In the genomic region with DNA sequence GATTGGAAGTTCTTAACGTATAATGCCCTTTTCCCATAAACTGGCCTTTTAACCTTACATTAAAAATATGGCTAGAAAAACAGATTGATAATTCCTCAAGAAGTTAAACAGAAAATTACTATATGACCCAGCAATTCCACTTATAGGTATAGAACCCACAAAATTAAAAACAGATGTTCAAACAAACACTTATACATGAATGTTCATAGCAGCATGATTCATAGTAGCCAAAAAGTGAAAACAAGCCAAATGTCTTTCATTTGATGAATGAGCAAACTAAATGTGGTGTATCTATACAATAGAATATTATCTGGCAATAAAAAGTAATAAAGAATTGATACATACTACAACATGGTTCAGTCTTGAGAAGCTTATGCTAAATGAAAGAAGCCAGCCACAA, we compare ENCODE assay signal across 13 cellular contexts.
"Had no signal": no experiment of that assay in that cellular context is flagged by ENCODE, and none has a peak within 500 bp of the region (broad histone marks: within the 10 kb centered on the region; RNA-seq: fewer than 3 reads in every experiment).

No MANE protein-coding gene starts in this region.

- ATAC-seq: activated CD8-positive, alpha-beta T cell treated with anti-CD3 and anti-CD28 coated beads, Interleukin-2, amount 10 ng/mL, durations not matched to agents 7 days and 5 days; lower lobe of right lung had no signal

- H3K27me3 ChIP-seq: esophagus muscularis mucosa, thyroid gland, uterus had no signal

- H3K36me3 Mint-ChIP-seq: brain, mesothelial cell of epicardium had no signal

- H3K4me3 ChIP-seq: esophagus muscularis mucosa, lower lobe of right lung, skin epidermis, thyroid gland, uterus had no signal

- H3K4me3 Mint-ChIP-seq: activated CD8-positive, alpha-beta T cell treated with anti-CD3 and anti-CD28 coated beads, Interleukin-2, amount 10 ng/mL, durations not matched to agents 7 days and 5 days; brain; mesothelial cell of epicardium had no signal

- H3K9me3 ChIP-seq: esophagus muscularis mucosa, lower lobe of right lung, thyroid gland, uterus had no signal

- DNase-seq: activated CD8-positive, alpha-beta memory T cell treated with anti-CD3 and anti-CD28 coated beads, Interleukin-2, amount 50 U/mL, for 48 hours; activated CD8-positive, alpha-beta T cell treated with anti-CD3 and anti-CD28 coated beads, Interleukin-2, amount 10 ng/mL, durations not matched to agents 7 days and 5 days; activated naive CD4-positive, alpha-beta T cell treated with Interleukin-2 at 50 U/mL for 16 hours; hypothalamus; lower lobe of right lung; T-helper 1 cell; thyroid gland; uterus had no signal

- H3K36me3 ChIP-seq: esophagus muscularis mucosa, lower lobe of right lung, thyroid gland, uterus had no signal

- H3K9me3 Mint-ChIP-seq: brain, mesothelial cell of epicardium had no signal

- H3K4me1 ChIP-seq: esophagus muscularis mucosa, lower lobe of right lung, thyroid gland, uterus had no signal

- H3K27ac Mint-ChIP-seq: activated CD8-positive, alpha-beta T cell treated with anti-CD3 and anti-CD28 coated beads, Interleukin-2, amount 10 ng/mL, durations not matched to agents 7 days and 5 days; brain had no signal

- H3K27ac ChIP-seq: esophagus muscularis mucosa, lower lobe of right lung, skin epidermis, thyroid gland, uterus, VCaP had no signal
